Comparison of ENCODE assay signal across 9 cellular contexts in the genomic region with DNA sequence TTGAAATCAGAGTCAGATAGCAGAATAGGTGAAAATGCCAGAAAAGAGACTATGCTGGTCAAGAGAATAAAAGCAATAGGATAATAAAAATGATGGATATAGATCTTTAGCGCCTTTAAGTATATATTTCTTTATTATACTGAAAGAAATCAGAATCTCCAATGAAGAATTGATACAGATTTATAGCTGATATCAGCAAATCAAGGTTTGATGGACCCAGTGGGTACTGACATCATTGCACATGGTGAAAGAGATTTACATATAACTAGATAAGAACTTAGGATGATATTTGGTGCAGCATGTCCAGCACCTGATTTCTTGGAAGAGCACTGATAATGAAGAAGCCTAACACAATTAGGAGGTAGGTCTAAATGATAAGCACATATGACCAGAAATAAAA. TPM values are rescaled to one million over a fixed set of nuclear protein-coding genes. Genes with fewer than 3 reads are reported as not detected.
"Had no signal": no experiment of that assay in that cellular context is flagged by ENCODE, and none has a peak within 500 bp of the region (broad histone marks: within the 10 kb centered on the region; RNA-seq: fewer than 3 reads in every experiment).

No MANE protein-coding gene starts in this region.

- ATAC-seq: GM12878 had no signal

- FAIRE-seq: G401.6, GM12878, GM12891, GM12892, GM18507, GM19239 had no signal

- DNase-seq: GDM1, GF-D8 had no signal

- H3K4me3 ChIP-seq: GM12878 had no signal

RNA-seq across cellular contexts. Expression of a gene that starts 18.2 kb away (rescaled TPM):
- total RNA-seq: G401, GM12878 had no signal
